ENCODE assay signal across 24 cellular contexts in genomic region chr3:191348098-191348497, GRCh38. TPM values are rescaled to one million over a fixed set of nuclear protein-coding genes. Genes with fewer than 3 reads are reported as not detected.
DNase-seq lines count a peak whose midpoint lies in the region; ATAC-seq and TF ChIP-seq lines count a peak whose summit lies in the region.
"Had no signal": no experiment of that assay in that cellular context is flagged by ENCODE, and none has a peak within 500 bp of the region (broad histone marks: within the 10 kb centered on the region; RNA-seq: fewer than 3 reads in every experiment).

No MANE protein-coding gene starts in this region.

- H3K9me1 ChIP-seq in IMR-90 (ENCODE audit: insufficient read depth, low read length) = peaks cover 11% of the 10 kb centered on the region

- no peak for TF ChIP-seq CTCF in IMR-90 (conservative IDR thresholded peaks at IDR 0.05; ENCODE audit: low read depth, low read length)

- no peak overlapping the region for H4K5ac ChIP-seq in IMR-90 (ENCODE audit: low read depth, low read length)

- H3K9me3 ChIP-seq in IMR-90 (ENCODE audit: control insufficient read depth, insufficient read depth, low read length) (no peaks in the 10 kb centered on the region), subcutaneous abdominal adipose tissue (ENCODE audit: control insufficient read depth in 5 of 5, low read length in 5 of 5) (no peaks in the 10 kb centered on the region)
- H3K9me3 ChIP-seq: BLaER1 treated with 17β-estradiol and CSF1 and Interleukin-3, amounts not matched to agents 10 nM and 100 nM; tibial nerve had no signal

- H3K4me2 ChIP-seq in IMR-90 (ENCODE audit: low read depth, low read length) = no peak overlapping the region; the same call in 1 of the 2 replicates
- H3K4me2 ChIP-seq: BLaER1 treated with 17β-estradiol and CSF1 and Interleukin-3, amounts not matched to agents 10 nM and 100 nM had no signal

- CTCF ChIA-PET in IMR-90 (lab: Yijun Ruan, JAX) = no interaction called here

- no peak overlapping the region for H2AFZ ChIP-seq in IMR-90 (replicated peaks; ENCODE audit: low read length, poor library complexity)

- in situ Hi-C loops in IMR-90 (cut with MboI; ENCODE audit: low sequenced_read_pairs) = loop anchor here (25.0 kb wide), 1 partner anchor 1539 kb away; no protein-coding TSS in a partner anchor

- no peaks in the 10 kb centered on the region for H3K27me3 ChIP-seq in IMR-90 (ENCODE audit: control insufficient read depth, insufficient read depth, low read length)
- no peaks in the 10 kb centered on the region for H3K27me3 ChIP-seq in subcutaneous abdominal adipose tissue (ENCODE audit: control insufficient read depth in 5 of 5, insufficient read depth in 4 of 5, low read length in 5 of 5)
- H3K27me3 ChIP-seq: BLaER1 treated with 17β-estradiol and CSF1 and Interleukin-3, amounts not matched to agents 10 nM and 100 nM; tibial nerve had no signal

- no peak overlapping the region for H2BK120ac ChIP-seq in IMR-90 (ENCODE audit: low read depth, low read length)

- no peak for TF ChIP-seq RAD21 in IMR-90 (IDR thresholded peaks at IDR 0.05; ENCODE audit: low read length)

- H4K8ac ChIP-seq in IMR-90 (ENCODE audit: low read depth in 2 of 2, low read length in 2 of 2) = 0 out of 4 replicates have a peak overlapping the region, but pooled peaks of 1 of the 2 experiments have one; percentile 19

- no peak overlapping the region for H4K91ac ChIP-seq in IMR-90 (ENCODE audit: insufficient read depth, low read depth, low read length)

- H3K4me3 ChIP-seq in IMR-90 (ENCODE audit: insufficient read depth, low read depth, low read length) (no peak overlapping the region), subcutaneous abdominal adipose tissue (ENCODE audit: low read depth in 1 of 5, low read length in 5 of 5) (no peak overlapping the region)
- H3K4me3 ChIP-seq: BLaER1 treated with 17β-estradiol and CSF1 and Interleukin-3, amounts not matched to agents 10 nM and 100 nM; coronary artery; tibial nerve had no signal

- H2BK20ac ChIP-seq in IMR-90 (ENCODE audit: low read depth, low read length) = no peak overlapping the region

- H3K23ac ChIP-seq in IMR-90 (ENCODE audit: low read depth, low read length) = no peak overlapping the region

- no peak for DNase-seq in IMR-90
- no peak for DNase-seq in NCI-H1436 (lab: John Stamatoyannopoulos, UW)
- no peak for DNase-seq in T-helper 2 cell
- DNase-seq in central memory CD4-positive, alpha-beta T cell = no peak
- DNase-seq: activated gamma-delta T cell treated with Interleukin-2 at 50 U/mL for 16 hours; activated naive CD8-positive, alpha-beta T cell treated with anti-CD3 and anti-CD28 coated beads, Interleukin-2, amount 10 ng/mL, durations not matched to agents 7 days and 5 days; aorta; effector CD8-positive, alpha-beta T cell; hypothalamus; mesenchymal stem cell; NCI-H146; NCI-H2107; NCI-H774; nephron progenitor cell; stimulated activated CD4-positive, alpha-beta T cell treated with anti-CD3 and anti-CD28 coated beads, Interleukin-4, amount 100 ng/mL, for 1 hour had no signal

- H3K56ac ChIP-seq in IMR-90 (ENCODE audit: extremely low read depth, insufficient read depth, low read length) = no peak overlapping the region

- intact Hi-C loops in IMR-90 (cut with micrococcal nuclease) = no loop called here

- H3K9ac ChIP-seq in IMR-90 (ENCODE audit: low read depth, low read length) = no peak overlapping the region
- no peak overlapping the region for H3K9ac ChIP-seq in subcutaneous abdominal adipose tissue (ENCODE audit: low read length in 5 of 5)
- H3K9ac ChIP-seq: BLaER1 treated with 17β-estradiol and CSF1 and Interleukin-3, amounts not matched to agents 10 nM and 100 nM had no signal

- ATAC-seq in GM19395 (IDR thresholded peaks at IDR 0.05; ENCODE audit: unreplicated experiment) (peak; percentile 45), HG02571 (IDR thresholded peaks at IDR 0.05; ENCODE audit: unreplicated experiment) (peak; percentile 43), IMR-90 (ENCODE audit: low read depth) (no peak)
- ATAC-seq: HCT116 had no signal

- H2AK9ac ChIP-seq in IMR-90 (replicated peaks; ENCODE audit: low read depth, low read length, poor library complexity) = no peak overlapping the region

- no TSS peak for BruUV-seq in IMR-90 (replicated peaks; lab: Mats Ljungman, UMichigan)

- WGBS in IMR-90 (ENCODE audit: extremely low coverage in 2 of 2, insufficient read length in 1 of 2), 2 experiments = no CpG with 5 or more reads among the region's 1 CpG

- no peak overlapping the region for H3K14ac ChIP-seq in IMR-90 (replicated peaks; ENCODE audit: low read depth, low read length)

- H2AK5ac ChIP-seq in IMR-90 (ENCODE audit: low read depth, low read length) = no peak overlapping the region

- peaks cover 22% of the 10 kb centered on the region for H3K4me1 ChIP-seq in IMR-90 (ENCODE audit: control insufficient read depth, insufficient read depth, low read length)
- peaks cover 0 to 45% (median 42%) of the 10 kb centered on the region in 5 donors for H3K4me1 ChIP-seq in subcutaneous abdominal adipose tissue (ENCODE audit: control insufficient read depth in 5 of 5, insufficient read depth in 5 of 5, low read length in 5 of 5)

- H3K27ac ChIP-seq in IMR-90 (ENCODE audit: insufficient read depth, low read length) = no peak overlapping the region
- H3K27ac ChIP-seq in subcutaneous abdominal adipose tissue (ENCODE audit: low read depth, low read length) = peak overlapping the region; percentile 17
- H3K27ac ChIP-seq: BLaER1 treated with 17β-estradiol and CSF1 and Interleukin-3, amounts not matched to agents 10 nM and 100 nM; coronary artery; tibial nerve had no signal

- no peak overlapping the region for H3K18ac ChIP-seq in IMR-90 (ENCODE audit: low read depth, low read length)

- dilution Hi-C loops in IMR-90 (cut with HindIII; ENCODE audit: low sequenced_read_pairs, unreplicated experiment) = no loop called here

- peaks cover 57% of the 10 kb centered on the region; the same call in 1 of the 2 replicates for H4K20me1 ChIP-seq in IMR-90 (ENCODE audit: insufficient read depth, low read length)

- no peak for TF ChIP-seq POLR2A in IMR-90 (IDR thresholded peaks at IDR 0.05; ENCODE audit: low read depth, low read length)

- H2BK15ac ChIP-seq in IMR-90 (ENCODE audit: low read depth, low read length) = no peak overlapping the region

- peak overlapping the region; percentile 35 for H2BK5ac ChIP-seq in IMR-90 (ENCODE audit: low read depth, low read length, poor library complexity, severe bottlenecking)

- H3K4ac ChIP-seq in IMR-90 (ENCODE audit: low read depth, low read length) = no peak overlapping the region

- H3K36me3 ChIP-seq in IMR-90 (ENCODE audit: control insufficient read depth, insufficient read depth, low read length) = no peaks in the 10 kb centered on the region; the same call in 1 of the 2 replicates
- H3K36me3 ChIP-seq in subcutaneous abdominal adipose tissue (ENCODE audit: control insufficient read depth in 5 of 5, insufficient read depth in 5 of 5, low read length in 5 of 5) = no peaks in the 10 kb centered on the region
- H3K36me3 ChIP-seq: BLaER1 treated with 17β-estradiol and CSF1 and Interleukin-3, amounts not matched to agents 10 nM and 100 nM; tibial nerve had no signal

- POLR2A ChIA-PET in IMR-90 (lab: Charles Lee; ENCODE audit: unreplicated experiment) = no interaction called here

- H3K79me1 ChIP-seq in IMR-90 (ENCODE audit: low read depth in 1 of 2, low read length in 2 of 2) = peaks cover 5 to 45% of the 10 kb centered on the region in 2 experiments; a peak in 3 of 4 replicates

TF ChIP-seq in IMR-90, 13 proteins besides CTCF, POLR2A, EP300 and RAD21:
- TF ChIP-seq RFX5 (IDR thresholded peaks at IDR 0.05; ENCODE audit: low read depth, low read length) (no peak), NFE2L2 (IDR thresholded peaks at IDR 0.05; ENCODE audit: low read depth, low read length) (no peak), USF2 (IDR thresholded peaks at IDR 0.05; ENCODE audit: low read depth, low read length) (no peak), MAZ (IDR thresholded peaks at IDR 0.05; ENCODE audit: borderline replicate concordance, low read depth, low read length) (no peak), FOS (IDR thresholded peaks at IDR 0.05; ENCODE audit: low read depth, low read length) (no peak)

RNA-seq across cellular contexts. Expression of gene UTS2B, which starts 17.8 kb away (rescaled TPM):
- total RNA-seq in IMR-90 (2012; rRNA removed) = 0.72 and 0.83 TPM in 2 replicates
- polyA plus RNA-seq in IMR-90 (2012; rRNA removed) = 0.56 and 0.79 TPM in 2 replicates
- 0.24 TPM in 2 replicates for polyA plus RNA-seq in IMR-90 (2012; cell fraction: cytosol; rRNA removed)
- 0.16 and 1.5 TPM in 2 replicates for polyA plus RNA-seq in IMR-90 (2012; cell fraction: nucleus; rRNA removed; ENCODE audit: low replicate concordance)
- total RNA-seq: activated CD8-positive, alpha-beta memory T cell treated with anti-CD3 and anti-CD28 coated beads for 36 hours; activated naive CD8-positive, alpha-beta T cell treated with anti-CD3 and anti-CD28 coated beads, Interleukin-2, amount 10 ng/mL, durations not matched to agents 7 days and 5 days; RPMI7951 had no signal

RNA-seq across cellular contexts. Expression of gene CCDC50, which starts 18.9 kb away (rescaled TPM):
- total RNA-seq in IMR-90 (2012; rRNA removed) = 63.1 and 110 TPM in 2 replicates
- 57.7 and 59.0 TPM in 2 replicates for polyA plus RNA-seq in IMR-90 (2012; rRNA removed)
- polyA plus RNA-seq in IMR-90 (2012; cell fraction: cytosol; rRNA removed) = 37.1 and 54.2 TPM in 2 replicates
- polyA plus RNA-seq in IMR-90 (2012; cell fraction: nucleus; rRNA removed; ENCODE audit: low replicate concordance) = 25.1 and 52.9 TPM in 2 replicates
